ENCODE assay signal across 8 cellular contexts in genomic region chr17:45425125-45425983, GRCh38. TPM values are rescaled to one million over a fixed set of nuclear protein-coding genes. Genes with fewer than 3 reads are reported as not detected.
DNase-seq lines count a peak whose midpoint lies in the region; ATAC-seq and TF ChIP-seq lines count a peak whose summit lies in the region.

No MANE protein-coding gene starts in this region.

- peak overlapping the region; percentile 90 for H3K9ac ChIP-seq in HCT116 (ENCODE audit: low read length)

- H3K4me3 ChIP-seq in HCT116 (replicated peaks in 1 of 2; ENCODE audit: low read depth in 1 of 2, low read length in 2 of 2): peak overlapping the region; percentile 64 to 77
- peak overlapping the region; percentile 21 for H3K4me3 ChIP-seq in ectodermal cell (ENCODE audit: insufficient read depth, low read depth, low read length)

- peaks cover 40% of the 10 kb centered on the region for H3K79me2 ChIP-seq in HCT116 (ENCODE audit: insufficient read depth, low read length)

- peak overlapping the region; percentile 95 for H3K4me2 ChIP-seq in HCT116 (ENCODE audit: low read length)

- H3K27me3 ChIP-seq in HCT116 (ENCODE audit: insufficient read depth, low read length) (no peaks in the 10 kb centered on the region), ectodermal cell (ENCODE audit: control insufficient read depth, insufficient read depth, low read length, poor library complexity, severe bottlenecking) (peaks cover 44% of the 10 kb centered on the region)

- no TSS peak for BruUV-seq in HCT116 (replicated peaks; lab: Mats Ljungman, UMichigan)

- no peaks in the 10 kb centered on the region for H3K9me3 Mint-ChIP-seq in stimulated activated effector memory CD8-positive, alpha-beta T cell treated with anti-CD3 and anti-CD28 coated beads, Interleukin-12 subunit alpha, Interleukin-12 subunit beta, amount 100 ng/mL, for 72 hours
- no peaks in the 10 kb centered on the region for H3K9me3 Mint-ChIP-seq in stimulated activated naive CD8-positive, alpha-beta T cell treated with anti-CD3 and anti-CD28 coated beads, Interleukin-15, amount 100 ng/mL, for 72 hours

- POLR2A ChIA-PET in HCT116 (lab: Charles Lee): interaction anchor here (0.7 to 1.8 kb wide), 10 partner anchors 9 to 277 kb away, joined by 3 to 6 read pairs (median 4); partner anchors contain the start of genes HEXIM1, HEXIM2 and MAP3K14

- CTCF ChIA-PET in HCT116 (lab: Charles Lee): interaction anchor here (0.6 to 4.4 kb wide), 26 partner anchors 8 to 524 kb away, joined by 3 to 58 read pairs (median 4); partner anchors contain the start of gene ACBD4

- TF ChIP-seq RAD21 in HCT116 (IDR thresholded peaks at IDR 0.05; ENCODE audit: low read depth): peak; percentile 90

- H3K9me3 ChIP-seq in HCT116 (ENCODE audit: control insufficient read depth in 1 of 2, insufficient read depth in 1 of 2, low read depth in 1 of 2, low read length in 2 of 2) (no peaks in the 10 kb centered on the region), ectodermal cell (ENCODE audit: control insufficient read depth, low read length) (no peaks in the 10 kb centered on the region)

- H2AFZ ChIP-seq in HCT116 (ENCODE audit: low read depth, low read length, poor library complexity, severe bottlenecking): peak overlapping the region; percentile 7

- no peaks in the 10 kb centered on the region for H3K9me2 ChIP-seq in HCT116 (ENCODE audit: insufficient read depth)

- TF ChIP-seq CTCF in 22Rv1 (IDR thresholded peaks at IDR 0.05): peak; percentile 75
- TF ChIP-seq CTCF in HCT116 (IDR thresholded peaks at IDR 0.05 in 2 of 3, conservative IDR thresholded peaks at IDR 0.05 in 1 of 3; ENCODE audit: borderline replicate concordance in 1 of 3, insufficient read depth in 1 of 3, low read depth in 2 of 3, low read length in 2 of 3): peak; percentile 74 to 89 (median 87)

- peak; percentile 80 for TF ChIP-seq POLR2A in HCT116 (IDR thresholded peaks at IDR 0.05; ENCODE audit: borderline replicate concordance, extremely low read depth, insufficient read depth, insufficient read length)

- intact Hi-C loops in HCT116 (cut with micrococcal nuclease): loop anchor here (1.0 to 5.0 kb wide), 3 partner anchors 30 to 278 kb away; partner anchors contain the start of gene HEXIM1

- WGBS in ectodermal cell, 2 experiments: 26 to 28% methylated on average over 18 of the region's 18 CpGs

- DNase-seq in HCT116 (ENCODE audit: low read depth, low spot score) (peak; percentile 98), NCI-H748 treated with DMSO at 0.1 percent for 48 hours (lab: John Stamatoyannopoulos, UW) (peak; percentile 39), mucosa of gallbladder (ENCODE audit: low spot score) (peak; percentile 87)
- DNase-seq in stimulated activated effector memory CD8-positive, alpha-beta T cell treated with anti-CD3 and anti-CD28 coated beads, Interleukin-12 subunit alpha, Interleukin-12 subunit beta, amount 100 ng/mL, for 72 hours (ENCODE audit: low spot score in 2 of 2): no peak
- no peak for DNase-seq in stimulated activated naive CD8-positive, alpha-beta T cell treated with anti-CD3 and anti-CD28 coated beads, Interleukin-15, amount 100 ng/mL, for 72 hours

- H4K20me1 ChIP-seq in HCT116 (ENCODE audit: insufficient read depth): no peaks in the 10 kb centered on the region

- peak overlapping the region; percentile 40; the same call in 1 of the 2 replicates for H3K27ac ChIP-seq in 22Rv1
- peak overlapping the region; percentile 72 for H3K27ac ChIP-seq in HCT116 (ENCODE audit: low read depth, low read length)
- no peak overlapping the region for H3K27ac ChIP-seq in ectodermal cell (ENCODE audit: insufficient read depth, low read depth, low read length, poor library complexity, severe bottlenecking)

- H3K27me3 Mint-ChIP-seq in stimulated activated naive CD8-positive, alpha-beta T cell treated with anti-CD3 and anti-CD28 coated beads, Interleukin-15, amount 100 ng/mL, for 72 hours: peaks cover 21% of the 10 kb centered on the region

- H3K4me1 ChIP-seq in HCT116 (ENCODE audit: control insufficient read depth in 1 of 2, insufficient read depth in 2 of 2, low read length in 2 of 2) (peaks cover 7 to 38% of the 10 kb centered on the region in 2 experiments; a peak in 3 of 4 replicates), ectodermal cell (ENCODE audit: control insufficient read depth, insufficient read depth, low read length) (no peaks in the 10 kb centered on the region)

- ATAC-seq in HCT116 (peak; percentile 90), GM19324 (IDR thresholded peaks at IDR 0.05; ENCODE audit: low FRiP score, unreplicated experiment) (no peak)
- ATAC-seq in stimulated activated effector memory CD8-positive, alpha-beta T cell treated with anti-CD3 and anti-CD28 coated beads, Interleukin-12 subunit alpha, Interleukin-12 subunit beta, amount 100 ng/mL, for 72 hours: no peak
- no peak for ATAC-seq in stimulated activated naive CD8-positive, alpha-beta T cell treated with anti-CD3 and anti-CD28 coated beads, Interleukin-15, amount 100 ng/mL, for 72 hours

- RAD21 ChIA-PET in HCT116 (lab: Charles Lee; ENCODE audit: low non-redundant PET in 1 of 2, low total read pairs in 2 of 2, uncharacterized antibody in 2 of 2, unreplicated experiment in 2 of 2): interaction anchor here (0.5 to 1.5 kb wide), 4 partner anchors 31 to 215 kb away, joined by 3 read pairs; no protein-coding TSS in a partner anchor

- no peaks in the 10 kb centered on the region for H3K36me3 Mint-ChIP-seq in stimulated activated effector memory CD8-positive, alpha-beta T cell treated with anti-CD3 and anti-CD28 coated beads, Interleukin-12 subunit alpha, Interleukin-12 subunit beta, amount 100 ng/mL, for 72 hours

- no peak overlapping the region for H3K27ac Mint-ChIP-seq in stimulated activated effector memory CD8-positive, alpha-beta T cell treated with anti-CD3 and anti-CD28 coated beads, Interleukin-12 subunit alpha, Interleukin-12 subunit beta, amount 100 ng/mL, for 72 hours
- H3K27ac Mint-ChIP-seq in stimulated activated naive CD8-positive, alpha-beta T cell treated with anti-CD3 and anti-CD28 coated beads, Interleukin-15, amount 100 ng/mL, for 72 hours: peak overlapping the region in 1 of 2 donors; percentile 72

- H3K36me3 ChIP-seq in HCT116 (ENCODE audit: control insufficient read depth in 1 of 2, insufficient read depth in 2 of 2, low read length in 2 of 2) (peaks cover 0 to 3% of the 10 kb centered on the region in 2 experiments; a peak in 1 of 4 replicates), ectodermal cell (ENCODE audit: control insufficient read depth, insufficient read depth, low read length) (no peaks in the 10 kb centered on the region)

- H3K4me3 Mint-ChIP-seq in stimulated activated effector memory CD8-positive, alpha-beta T cell treated with anti-CD3 and anti-CD28 coated beads, Interleukin-12 subunit alpha, Interleukin-12 subunit beta, amount 100 ng/mL, for 72 hours: no peak overlapping the region
- H3K4me3 Mint-ChIP-seq in stimulated activated naive CD8-positive, alpha-beta T cell treated with anti-CD3 and anti-CD28 coated beads, Interleukin-15, amount 100 ng/mL, for 72 hours: no peak overlapping the region

- H3K4me1 Mint-ChIP-seq in stimulated activated effector memory CD8-positive, alpha-beta T cell treated with anti-CD3 and anti-CD28 coated beads, Interleukin-12 subunit alpha, Interleukin-12 subunit beta, amount 100 ng/mL, for 72 hours: peaks cover 15% of the 10 kb centered on the region
- peaks cover 22% of the 10 kb centered on the region for H3K4me1 Mint-ChIP-seq in stimulated activated naive CD8-positive, alpha-beta T cell treated with anti-CD3 and anti-CD28 coated beads, Interleukin-15, amount 100 ng/mL, for 72 hours

TF ChIP-seq in HCT116, 20 proteins besides CTCF, POLR2A, EP300 and RAD21:
- TF ChIP-seq TCF7L2 (IDR thresholded peaks at IDR 0.05; ENCODE audit: borderline replicate concordance, extremely low read depth, insufficient read depth, insufficient read length) (no peak), ELF1 (IDR thresholded peaks at IDR 0.05; ENCODE audit: borderline replicate concordance, low read depth) (no peak), FOSL1 (IDR thresholded peaks at IDR 0.05; ENCODE audit: low read depth) (no peak), SIN3A (IDR thresholded peaks at IDR 0.05; ENCODE audit: low read depth) (no peak; the same call in 1 of the 2 replicates), YY1 (IDR thresholded peaks at IDR 0.05; ENCODE audit: extremely low read depth, insufficient replicate concordance, low read depth, low read length) (peak; percentile 31), MAX (IDR thresholded peaks at IDR 0.05) (peak; percentile 80; the same call in 1 of the 2 replicates), POLR2AphosphoS5 (IDR thresholded peaks at IDR 0.05; ENCODE audit: low read depth, low read length) (peak; percentile 99), JUND (IDR thresholded peaks at IDR 0.05) (no peak), ZFX (IDR thresholded peaks at IDR 0.05) (peak; percentile 50; the same call in 1 of the 2 replicates), SRF (IDR thresholded peaks at IDR 0.05; ENCODE audit: low read depth) (no peak)

RNA-seq across cellular contexts. Expression of gene ARHGAP27, which starts 7.3 kb away (rescaled TPM):
- 46.7 TPM for total RNA-seq in HCT116 (2021; ENCODE audit: unreplicated experiment)
- polyA plus RNA-seq in HCT116 (2012): 32.4 and 34.4 TPM in 2 replicates
- 2.2 TPM for polyA plus RNA-seq in ectodermal cell (2013, experiment 1 of 4)
- polyA plus RNA-seq in ectodermal cell (2013, experiment 2 of 4): 3.2 TPM
- 3.1 TPM for polyA plus RNA-seq in ectodermal cell (2013, experiment 3 of 4)
- polyA plus RNA-seq in ectodermal cell (2013, experiment 4 of 4): 1.6 TPM
- 98.1 TPM for total RNA-seq in mucosa of gallbladder

Comparison
In these comparisons a context has a peak if more than half of its experiments do, and no peak if none do; other contexts are left out.
1. DNase-seq: peak in HCT116 (single experiment), NCI-H748 treated with DMSO at 0.1 percent for 48 hours (single experiment) and mucosa of gallbladder (single experiment); none in stimulated activated effector memory CD8-positive, alpha-beta T cell treated with anti-CD3 and anti-CD28 coated beads, Interleukin-12 subunit alpha, Interleukin-12 subunit beta, amount 100 ng/mL, for 72 hours (0 of 2) and stimulated activated naive CD8-positive, alpha-beta T cell treated with anti-CD3 and anti-CD28 coated beads, Interleukin-15, amount 100 ng/mL, for 72 hours (0 of 2).